Comparison of ENCODE assay signal across 8 cellular contexts in genomic region chr13:31209172-31209818, GRCh38. TPM values are rescaled to one million over a fixed set of nuclear protein-coding genes. Genes with fewer than 3 reads are reported as not detected.
DNase-seq lines count a peak whose midpoint lies in the region; ATAC-seq, FAIRE-seq and TF ChIP-seq lines count a peak whose summit lies in the region.

No MANE protein-coding gene starts in this region.

- no peaks in the 10 kb centered on the region for H3K27me3 Mint-ChIP-seq in astrocyte (ENCODE audit: low read depth, unreplicated experiment)

- H3K4me2 ChIP-seq in astrocyte (ENCODE audit: low read length), result peak overlapping the region; percentile 69

- H3K36me3 ChIP-seq in astrocyte (ENCODE audit: insufficient read depth, low read length), result no peaks in the 10 kb centered on the region
- H3K36me3 ChIP-seq in tibial artery, result no peaks in the 10 kb centered on the region

- no peak overlapping the region for H3K27ac Mint-ChIP-seq in astrocyte (ENCODE audit: unreplicated experiment)

- H3K27me3 ChIP-seq in astrocyte (ENCODE audit: insufficient read depth, low read length) (no peaks in the 10 kb centered on the region), tibial artery (no peaks in the 10 kb centered on the region)

- no peaks in the 10 kb centered on the region for H3K9me3 Mint-ChIP-seq in astrocyte (ENCODE audit: unreplicated experiment)

- DNase-seq in A172 (ENCODE audit: low spot score), result peak; percentile 47
- peak; percentile 83 for DNase-seq in NCI-H1092 (lab: John Stamatoyannopoulos, UW)
- DNase-seq in astrocyte (ENCODE audit: low read depth), result peak; percentile 56
- peak; percentile 65 for DNase-seq in islet precursor cell
- DNase-seq in tibial artery, result peak in 1 of 2 donors; percentile 42
- DNase-seq in DMS114 treated with DMSO at 0.1 percent for 48 hours (lab: John Stamatoyannopoulos, UW; ENCODE audit: unreplicated experiment), result no peak

- no peak overlapping the region for H3K4me3 Mint-ChIP-seq in astrocyte (ENCODE audit: unreplicated experiment)

- no peaks in the 10 kb centered on the region for H3K36me3 Mint-ChIP-seq in astrocyte (ENCODE audit: low read depth, unreplicated experiment)

- peaks cover 6% of the 10 kb centered on the region for H3K79me2 ChIP-seq in astrocyte (ENCODE audit: insufficient read depth, low read length)

- H3K4me1 ChIP-seq in astrocyte (ENCODE audit: insufficient read depth, low read length), result peaks cover 21% of the 10 kb centered on the region
- peaks cover 0 to 41% (median 22%) of the 10 kb centered on the region in 4 donors for H3K4me1 ChIP-seq in tibial artery

- no peaks in the 10 kb centered on the region for H3K9me3 ChIP-seq in astrocyte (ENCODE audit: insufficient read depth, low read depth, low read length)
- no peaks in the 10 kb centered on the region for H3K9me3 ChIP-seq in tibial artery

- H2AFZ ChIP-seq in astrocyte (ENCODE audit: low read depth, low read length), result no peak overlapping the region

- H3K27ac ChIP-seq in astrocyte (ENCODE audit: low read depth, low read length), result no peak overlapping the region
- peak overlapping the region; percentile 2 to 59 for H3K27ac ChIP-seq in tibial artery

- H3K4me3 ChIP-seq in astrocyte (ENCODE audit: insufficient read depth, low read depth, low read length) (no peak overlapping the region), tibial artery (peak overlapping the region in 1 of 2 donors; percentile 2)

- H3K4me1 Mint-ChIP-seq in astrocyte (ENCODE audit: low read depth, unreplicated experiment), result peaks cover 40% of the 10 kb centered on the region

- FAIRE-seq in astrocyte (lab: Jason Lieb, UNC), result no peak

- peaks cover 6% of the 10 kb centered on the region for H4K20me1 ChIP-seq in astrocyte (ENCODE audit: insufficient read depth, low read length)

- no peak for ATAC-seq in HG03039 (IDR thresholded peaks at IDR 0.05; ENCODE audit: unreplicated experiment)
- no peak for ATAC-seq in HG03159 (IDR thresholded peaks at IDR 0.05; ENCODE audit: unreplicated experiment)

- no peak overlapping the region for H3K9ac ChIP-seq in astrocyte (ENCODE audit: low read length)

- TF ChIP-seq CTCF in astrocyte (IDR thresholded peaks at IDR 0.05; ENCODE audit: insufficient read depth, low read depth, low read length) (no peak), tibial artery (IDR thresholded peaks at IDR 0.05) (no peak)

- intact Hi-C loops in tibial artery (cut with DNase I; ENCODE audit: low total_unique reads), result loop anchor here (10.0 kb wide), 1 partner anchor 536 kb away; no protein-coding TSS in a partner anchor

RNA-seq across cellular contexts. Expression of gene B3GLCT, which starts 9.5 kb away (rescaled TPM):
- 16.7 and 20.0 TPM in 2 replicates for total RNA-seq in A172 (2014; rRNA removed; shearing (Covaris generic))
- 11.2 TPM in 2 replicates for total RNA-seq in astrocyte

RNA-seq across cellular contexts. Expression of gene HSPH1, which starts 47.6 kb away (rescaled TPM):
- total RNA-seq in A172 (2014; rRNA removed; shearing (Covaris generic)), result 93.9 and 129 TPM in 2 replicates
- 138 and 145 TPM in 2 replicates for total RNA-seq in astrocyte
